Comparison of ENCODE assay signal across 8 cellular contexts in the genomic region with DNA sequence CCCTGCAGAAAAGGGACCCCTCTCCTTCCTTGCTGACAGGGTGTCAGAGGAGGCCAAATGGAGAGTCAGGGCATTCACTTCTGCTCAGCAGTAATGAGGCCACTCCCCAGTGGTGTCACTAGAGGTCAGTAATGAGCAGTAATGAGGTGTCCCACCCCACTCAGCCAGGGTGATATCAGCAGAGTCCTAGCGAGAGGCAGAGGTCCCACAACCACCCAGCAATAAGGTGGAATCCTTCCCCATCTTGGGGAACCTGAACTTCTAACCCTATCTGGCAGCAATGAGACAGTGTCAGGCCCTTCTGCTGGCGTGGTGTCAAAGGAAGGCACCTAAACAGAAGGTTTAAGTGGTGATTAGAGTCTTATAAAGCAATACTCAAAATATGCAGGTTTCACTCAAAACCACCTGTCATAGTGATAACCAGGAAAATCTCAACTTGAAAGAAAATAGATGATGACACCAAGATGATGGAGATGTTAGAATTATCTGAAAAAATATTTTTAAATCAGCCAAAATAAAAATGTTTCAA. TPM values are rescaled to one million over a fixed set of nuclear protein-coding genes. Genes with fewer than 3 reads are reported as not detected.
A peak's percentile ranks its signal among the peaks of the same experiment; 100 is the strongest.
DNase-seq lines count a peak whose midpoint lies in the region; ATAC-seq and TF ChIP-seq lines count a peak whose summit lies in the region.

No MANE protein-coding gene starts in this region.

- ATAC-seq in GM18873 (IDR thresholded peaks at IDR 0.05; ENCODE audit: low FRiP score, unreplicated experiment) (peak; percentile 85), HG03045 (IDR thresholded peaks at IDR 0.05; ENCODE audit: unreplicated experiment) (peak; percentile 78), foreskin keratinocyte (peak; percentile 91)

- H3K9me3 Mint-ChIP-seq in activated T-cell treated with anti-CD3 and anti-CD28 coated beads, Interleukin-2, amount 50 U/mL, for 24 hours: peaks cover 18% of the 10 kb centered on the region

- no peaks in the 10 kb centered on the region for H3K4me1 ChIP-seq in foreskin keratinocyte

- DNase-seq in COLO668 (lab: John Stamatoyannopoulos, UW; ENCODE audit: unreplicated experiment) (peak; percentile 44), NCI-H69 (lab: John Stamatoyannopoulos, UW) (peak; percentile 71), foreskin keratinocyte (no peak), retina (peak; percentile 61), ureter (ENCODE audit: low spot score) (no peak)
- peak; percentile 58 for DNase-seq in activated T-cell treated with anti-CD3 and anti-CD28 coated beads, Interleukin-2, amount 50 U/mL, for 24 hours

- H3K27me3 ChIP-seq in foreskin keratinocyte: no peaks in the 10 kb centered on the region

- TF ChIP-seq CTCF in foreskin keratinocyte (conservative IDR thresholded peaks at IDR 0.05): peak; percentile 64

- no peak overlapping the region for H3K27ac ChIP-seq in foreskin keratinocyte

- peaks cover 4% of the 10 kb centered on the region for H3K36me3 Mint-ChIP-seq in activated T-cell treated with anti-CD3 and anti-CD28 coated beads, Interleukin-2, amount 50 U/mL, for 24 hours (ENCODE audit: low read depth)

- H3K27me3 Mint-ChIP-seq in activated T-cell treated with anti-CD3 and anti-CD28 coated beads, Interleukin-2, amount 50 U/mL, for 24 hours: peaks cover 62% of the 10 kb centered on the region

- H3K4me1 Mint-ChIP-seq in activated T-cell treated with anti-CD3 and anti-CD28 coated beads, Interleukin-2, amount 50 U/mL, for 24 hours (ENCODE audit: low read depth): peaks cover 3% of the 10 kb centered on the region

- H3K27ac Mint-ChIP-seq in activated T-cell treated with anti-CD3 and anti-CD28 coated beads, Interleukin-2, amount 50 U/mL, for 24 hours: no peak overlapping the region

- H3K4me3 Mint-ChIP-seq in activated T-cell treated with anti-CD3 and anti-CD28 coated beads, Interleukin-2, amount 50 U/mL, for 24 hours: no peak overlapping the region

RNA-seq across cellular contexts. Expression of a gene that starts 12.9 kb away (rescaled TPM):
- total RNA-seq in foreskin keratinocyte (0.03 and 0.04 TPM in 2 replicates), ureter (0.73 TPM)
- polyA plus RNA-seq in foreskin keratinocyte: 0.03 TPM in 1 of 2 replicates, not detected in the other

Comparison
In these comparisons a context has a peak if more than half of its experiments do, and no peak if none do; other contexts are left out.
1. DNase-seq: peak in COLO668 (single experiment), NCI-H69 (single experiment), activated T-cell treated with anti-CD3 and anti-CD28 coated beads, Interleukin-2, amount 50 U/mL, for 24 hours (single experiment) and retina (single experiment); none in foreskin keratinocyte (0 of 2) and ureter (single experiment).
2. Peak in every context shown above with its lines, with median percentiles within 50 percentile points of each other: ATAC-seq.